9 cellular contexts compared by ENCODE assay signal in the genomic region with DNA sequence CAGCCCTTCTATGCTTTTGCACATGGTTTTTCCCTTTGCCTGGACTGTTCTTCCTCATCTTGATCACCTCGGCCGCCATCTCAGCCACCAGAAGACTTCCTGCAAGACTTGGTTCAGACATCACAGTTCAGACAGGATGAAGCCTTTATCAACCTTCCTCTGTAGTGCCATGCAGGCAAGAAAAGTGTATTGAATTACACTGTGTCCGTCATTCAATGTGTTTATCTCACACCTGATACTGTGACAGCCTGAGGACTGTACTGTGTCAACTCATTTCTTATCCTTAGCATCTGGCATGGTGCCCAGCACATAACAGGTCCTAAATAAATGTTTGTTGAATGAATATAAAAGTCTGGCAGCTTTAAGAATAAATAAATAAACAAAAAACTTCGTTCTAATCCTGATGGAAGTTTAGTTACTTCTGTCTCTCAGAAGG.
"Had no signal": no experiment of that assay in that cellular context is flagged by ENCODE, and none has a peak within 500 bp of the region (broad histone marks: within the 10 kb centered on the region; RNA-seq: fewer than 3 reads in every experiment).

No MANE protein-coding gene starts in this region.

- ATAC-seq: activated CD8-positive, alpha-beta T cell treated with anti-CD3 and anti-CD28 coated beads, Interleukin-2, amount 10 ng/mL, durations not matched to agents 7 days and 5 days; foreskin keratinocyte; WTC11 had no signal

- H3K27ac Mint-ChIP-seq: activated CD8-positive, alpha-beta T cell treated with anti-CD3 and anti-CD28 coated beads, Interleukin-2, amount 10 ng/mL, durations not matched to agents 7 days and 5 days; activated naive CD4-positive, alpha-beta T cell treated with anti-CD3 and anti-CD28 coated beads for 36 hours; naive B cell; WTC11 had no signal

- H3K4me1 Mint-ChIP-seq: naive B cell, WTC11 had no signal

- H3K36me3 Mint-ChIP-seq: WTC11 had no signal

- H3K4me3 Mint-ChIP-seq: activated CD8-positive, alpha-beta T cell treated with anti-CD3 and anti-CD28 coated beads, Interleukin-2, amount 10 ng/mL, durations not matched to agents 7 days and 5 days; activated naive CD4-positive, alpha-beta T cell treated with anti-CD3 and anti-CD28 coated beads for 36 hours; naive B cell; WTC11 had no signal

- DNase-seq: activated CD4-positive, alpha-beta T cell treated with anti-CD3 and anti-CD28 coated beads for 48 hours; activated CD8-positive, alpha-beta T cell treated with anti-CD3 and anti-CD28 coated beads, Interleukin-2, amount 10 ng/mL, durations not matched to agents 7 days and 5 days; activated naive CD4-positive, alpha-beta T cell treated with anti-CD3 and anti-CD28 coated beads for 36 hours; foreskin keratinocyte; heart right ventricle; naive B cell; T1000; transverse colon had no signal
